ENCODE assay signal across 29 cellular contexts in genomic region chr11:74844072-74844471, GRCh38.
"Had no signal": no experiment of that assay in that cellular context is flagged by ENCODE, and none has a peak within 500 bp of the region (broad histone marks: within the 10 kb centered on the region; RNA-seq: fewer than 3 reads in every experiment).

No MANE protein-coding gene starts in this region.

- DNase-seq: cerebellar nuclear complex; dorsolateral prefrontal cortex; effector CD4-positive, alpha-beta T cell; esophagus squamous epithelium; foreskin melanocyte; glutamatergic neuron; heart right ventricle; hippocampal formation; immature natural killer cell; islet precursor cell; kidney glomerular epithelial cell; left colon; mammary epithelial cell; mesendoderm; midbrain; naive thymus-derived CD4-positive, alpha-beta T cell; right lobe of liver; stimulated activated CD4-positive, alpha-beta T cell treated with anti-CD3 and anti-CD28 coated beads, Interleukin-12 subunit alpha, Interleukin-12 subunit beta, amount 100 ng/mL, for 4 hours; stimulated activated CD4-positive, alpha-beta T cell treated with anti-CD3 and anti-CD28 coated beads, Interleukin-2, amount 100 ng/mL, for 24 hours; stimulated activated CD4-positive, alpha-beta T cell treated with anti-CD3 and anti-CD28 coated beads, Interleukin-4, amount 100 ng/mL, for 24 hours; stimulated activated naive CD4-positive, alpha-beta T cell treated with Interleukin-2 at 50 U/mL for 16 hours; stomach; tibial artery had no signal

- H3K9me3 Mint-ChIP-seq: immature natural killer cell; naive thymus-derived CD4-positive, alpha-beta T cell; nephron; neural progenitor cell; stimulated activated effector memory CD8-positive, alpha-beta T cell treated with anti-CD3 and anti-CD28 coated beads, Interleukin-12 subunit alpha, Interleukin-12 subunit beta, amount 100 ng/mL, for 72 hours had no signal

- H3K27ac Mint-ChIP-seq: nephron; progenitor cell of endocrine pancreas; stimulated activated effector memory CD8-positive, alpha-beta T cell treated with anti-CD3 and anti-CD28 coated beads, Interleukin-12 subunit alpha, Interleukin-12 subunit beta, amount 100 ng/mL, for 72 hours had no signal

- H3K27me3 Mint-ChIP-seq: naive thymus-derived CD4-positive, alpha-beta T cell; progenitor cell of endocrine pancreas had no signal

- ATAC-seq: left colon; naive thymus-derived CD4-positive, alpha-beta T cell; stimulated activated effector memory CD8-positive, alpha-beta T cell treated with anti-CD3 and anti-CD28 coated beads, Interleukin-12 subunit alpha, Interleukin-12 subunit beta, amount 100 ng/mL, for 72 hours had no signal

- H3K27ac ChIP-seq: esophagus squamous epithelium, heart right ventricle, neural progenitor cell, parathyroid adenoma, right lobe of liver, stomach, tibial artery had no signal

- H3K4me3 Mint-ChIP-seq: immature natural killer cell; naive thymus-derived CD4-positive, alpha-beta T cell; nephron; neural progenitor cell; stimulated activated effector memory CD8-positive, alpha-beta T cell treated with anti-CD3 and anti-CD28 coated beads, Interleukin-12 subunit alpha, Interleukin-12 subunit beta, amount 100 ng/mL, for 72 hours had no signal

- H3K4me3 ChIP-seq: dorsolateral prefrontal cortex, esophagus squamous epithelium, heart right ventricle, neural progenitor cell, right lobe of liver, smooth muscle cell, stomach, tibial artery had no signal

- H3K9me3 ChIP-seq: esophagus squamous epithelium, heart right ventricle, right lobe of liver, stomach, tibial artery had no signal

- H3K36me3 ChIP-seq: neural progenitor cell had no signal

- H3K4me1 ChIP-seq: esophagus squamous epithelium, parathyroid adenoma, stomach, tibial artery had no signal

- H3K27me3 ChIP-seq: dorsolateral prefrontal cortex, esophagus squamous epithelium, heart right ventricle, neural progenitor cell, right lobe of liver, stomach, tibial artery had no signal

- H3K4me1 Mint-ChIP-seq: nephron had no signal
